Comparison of ENCODE assay signal across 1 cellular context in genomic region chr16:58421529-58421928, GRCh38.
TF ChIP-seq lines count a peak whose summit lies in the region.

No MANE protein-coding gene starts in this region.

TF ChIP-seq in WTC11, 78 proteins besides CTCF, POLR2A, EP300 and RAD21 (continued from another document):
- TF ChIP-seq HMGXB4 (CRISPR knock-in tag; IDR thresholded peaks at IDR 0.05) (no peak), ZNF671 (CRISPR knock-in tag; IDR thresholded peaks at IDR 0.05) (no peak), ATF6 (CRISPR knock-in tag; IDR thresholded peaks at IDR 0.05) (no peak), ERG (CRISPR knock-in tag; IDR thresholded peaks at IDR 0.05) (no peak), ZNF512 (CRISPR knock-in tag; IDR thresholded peaks at IDR 0.05; ENCODE audit: borderline replicate concordance) (no peak), CREB1 (CRISPR knock-in tag; IDR thresholded peaks at IDR 0.05) (no peak), PREB (CRISPR knock-in tag; IDR thresholded peaks at IDR 0.05; ENCODE audit: borderline replicate concordance) (no peak)
TF ChIP-seq in WTC11: peak in this region for 0.
